In the genomic region with DNA sequence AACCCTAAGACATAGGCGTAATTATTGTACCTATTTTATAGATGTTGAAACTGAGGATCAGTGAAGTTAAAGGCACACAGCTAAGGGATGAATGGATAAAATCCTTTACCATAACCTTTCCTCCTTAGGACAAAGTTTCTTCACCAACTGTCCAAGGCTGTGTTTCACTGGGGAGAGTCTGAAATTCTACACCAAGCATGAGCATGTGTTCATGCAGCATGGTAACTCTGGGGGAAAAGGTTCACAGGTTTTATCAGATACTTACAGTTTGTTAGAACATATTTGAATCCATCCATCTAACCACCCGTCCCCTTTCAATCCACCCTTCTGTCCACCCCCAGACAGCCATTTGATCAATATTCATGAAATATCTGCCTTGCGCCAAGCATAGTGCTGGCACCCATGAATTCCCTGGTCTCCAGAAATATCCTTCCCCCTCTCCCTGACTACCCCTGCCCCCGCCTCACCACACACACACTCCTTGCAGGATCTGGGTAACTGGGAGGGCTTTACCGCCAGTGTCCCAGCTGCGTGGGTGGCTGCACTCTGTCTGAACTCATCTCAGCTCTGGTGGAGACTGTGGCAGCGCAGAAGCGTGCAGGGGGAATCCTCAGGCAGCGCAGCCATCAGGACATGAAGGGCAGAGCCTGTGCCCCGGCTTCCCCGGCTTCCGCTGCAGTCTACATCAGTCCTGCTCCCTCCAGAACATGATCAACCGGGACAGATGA, we compare ENCODE assay signal across 21 cellular contexts. TPM values are rescaled to one million over a fixed set of nuclear protein-coding genes. Genes with fewer than 3 reads are reported as not detected.
DNase-seq lines count a peak whose midpoint lies in the region; ATAC-seq, FAIRE-seq and TF ChIP-seq lines count a peak whose summit lies in the region.
"Had no signal": no experiment of that assay in that cellular context is flagged by ENCODE, and none has a peak within 500 bp of the region (broad histone marks: within the 10 kb centered on the region; RNA-seq: fewer than 3 reads in every experiment).

No MANE protein-coding gene starts in this region.

- H3K79me2 ChIP-seq in GM23338 (replicated peaks; ENCODE audit: insufficient read depth), result no peaks in the 10 kb centered on the region
- no peaks in the 10 kb centered on the region for H3K79me2 ChIP-seq in K562 (ENCODE audit: control insufficient read depth, insufficient read depth, low read length)
- H3K79me2 ChIP-seq in smooth muscle cell (ENCODE audit: low read depth), result no peaks in the 10 kb centered on the region

- 1% methylated on average over 13 of the region's 13 CpGs for WGBS in K562 (ENCODE audit: insufficient coverage, low coverage, missing lambda C conversion rate)
- WGBS in smooth muscle cell (ENCODE audit: low lambda C conversion rate), result 57% methylated on average over 13 of the region's 13 CpGs

- ATAC-seq in GM23338, result no peak
- no peak for ATAC-seq in K562
- ATAC-seq in left lung, result peak; percentile 13
- ATAC-seq in stimulated activated memory B cell treated with anti-CD40 and anti-IgM and Interleukin-4, amounts not matched to agents 10 μg/mL and 1 μg/mL and 100 μg/mL, for 72 hours, result no peak
- ATAC-seq: CD8-positive, alpha-beta T cell; HCT116 had no signal

- H3K9ac ChIP-seq in K562 (ENCODE audit: insufficient read depth in 1 of 2, low read depth in 2 of 2, low read length in 2 of 2), result no peak overlapping the region
- H3K9ac ChIP-seq in smooth muscle cell (ENCODE audit: low read depth), result no peak overlapping the region

- H3K27me3 ChIP-seq in GM23338 (ENCODE audit: insufficient read depth), result no peaks in the 10 kb centered on the region
- H3K27me3 ChIP-seq in K562 (ENCODE audit: control insufficient read depth in 2 of 2, insufficient read depth in 2 of 2, low read length in 2 of 2), result peaks cover 0 to 19% of the 10 kb centered on the region in 2 experiments; a peak in 2 of 5 replicates
- peaks cover 0 to 24% of the 10 kb centered on the region in 2 donors for H3K27me3 ChIP-seq in left lung
- H3K27me3 ChIP-seq in smooth muscle cell (ENCODE audit: low read depth), result peaks cover 49% of the 10 kb centered on the region
- H3K27me3 ChIP-seq in right atrium auricular region, result no peaks in the 10 kb centered on the region

- no peaks in the 10 kb centered on the region for H3K36me3 ChIP-seq in GM23338 (ENCODE audit: insufficient read depth)
- no peaks in the 10 kb centered on the region for H3K36me3 ChIP-seq in K562 (ENCODE audit: control insufficient read depth, insufficient read depth, low read length)
- no peaks in the 10 kb centered on the region for H3K36me3 ChIP-seq in left lung
- H3K36me3 ChIP-seq in smooth muscle cell (ENCODE audit: low read depth), result no peaks in the 10 kb centered on the region
- no peaks in the 10 kb centered on the region for H3K36me3 ChIP-seq in right atrium auricular region
- H3K36me3 ChIP-seq: sigmoid colon had no signal

- H3K27ac Mint-ChIP-seq in GM23338, result no peak overlapping the region
- H3K27ac Mint-ChIP-seq in stimulated activated memory B cell treated with anti-CD40 and anti-IgM and Interleukin-4, amounts not matched to agents 10 μg/mL and 1 μg/mL and 100 μg/mL, for 72 hours, result no peak overlapping the region
- H3K27ac Mint-ChIP-seq: activated naive CD8-positive, alpha-beta T cell treated with anti-CD3 and anti-CD28 coated beads for 36 hours; CD8-positive, alpha-beta T cell had no signal

- no peak overlapping the region for H3K4me3 ChIP-seq in GM23338
- no peak overlapping the region for H3K4me3 ChIP-seq in K562
- H3K4me3 ChIP-seq in left lung, result no peak overlapping the region
- no peak overlapping the region for H3K4me3 ChIP-seq in smooth muscle cell
- H3K4me3 ChIP-seq in right atrium auricular region, result no peak overlapping the region
- H3K4me3 ChIP-seq: sigmoid colon had no signal

- no peak for FAIRE-seq in K562 (lab: Jason Lieb, UNC)
- no peak for FAIRE-seq in HTR-8/SVneo (lab: Jason Lieb, UNC)
- FAIRE-seq: RCC 7860 had no signal

- H3K9me3 Mint-ChIP-seq in GM23338, result no peaks in the 10 kb centered on the region; the same call in 2 of the 3 replicates
- H3K9me3 Mint-ChIP-seq in stimulated activated memory B cell treated with anti-CD40 and anti-IgM and Interleukin-4, amounts not matched to agents 10 μg/mL and 1 μg/mL and 100 μg/mL, for 72 hours, result peaks cover 3% of the 10 kb centered on the region
- H3K9me3 Mint-ChIP-seq: CD8-positive, alpha-beta T cell had no signal

- H3K9me2 ChIP-seq in GM23338 (ENCODE audit: insufficient read depth), result no peaks in the 10 kb centered on the region; the same call in 1 of the 2 replicates

- CTCF ChIA-PET in K562 (lab: Yijun Ruan, JAX; ENCODE audit: low intra/inter-chr PET ratio), result no interaction called here

- no peak for TF ChIP-seq EP300 in K562 (IDR thresholded peaks at IDR 0.05; ENCODE audit: low read length)

- TF ChIP-seq RAD21 in K562 (CRISPR knock-in tag; conservative IDR thresholded peaks at IDR 0.05 in 1 of 2, IDR thresholded peaks at IDR 0.05 in 1 of 2), result no peak

- TF ChIP-seq POLR2A in K562 (conservative IDR thresholded peaks at IDR 0.05), result no peak

- POLR2A ChIA-PET in K562 (lab: Yijun Ruan, JAX), result interaction anchor here (1.1 kb wide), 1 partner anchor 39 kb away, joined by 5 read pairs; no protein-coding TSS in a partner anchor

- no TSS peak for BruUV-seq in K562 (replicated peaks; lab: Mats Ljungman, UMichigan)

- no peaks in the 10 kb centered on the region for H4K20me1 ChIP-seq in GM23338 (replicated peaks; ENCODE audit: insufficient read depth)
- no peaks in the 10 kb centered on the region; the same call in 1 of the 2 replicates for H4K20me1 ChIP-seq in K562 (replicated peaks; ENCODE audit: control insufficient read depth, insufficient read depth, low read length)
- no peaks in the 10 kb centered on the region for H4K20me1 ChIP-seq in smooth muscle cell (ENCODE audit: low read depth)

- in situ Hi-C loops in K562 (cut with MboI), result no loop called here

- H3K27ac ChIP-seq in GM23338 (ENCODE audit: low read depth) (no peak overlapping the region), K562 (ENCODE audit: extremely low read depth, low read depth, low read length) (no peak overlapping the region), left lung (no peak overlapping the region), smooth muscle cell (ENCODE audit: low read depth) (no peak overlapping the region), right atrium auricular region (no peak overlapping the region)
- H3K27ac ChIP-seq: sigmoid colon had no signal

- H3K4me1 Mint-ChIP-seq in GM23338, result peaks cover 21% of the 10 kb centered on the region
- H3K4me1 Mint-ChIP-seq in stimulated activated memory B cell treated with anti-CD40 and anti-IgM and Interleukin-4, amounts not matched to agents 10 μg/mL and 1 μg/mL and 100 μg/mL, for 72 hours, result no peaks in the 10 kb centered on the region
- H3K4me1 Mint-ChIP-seq: activated naive CD8-positive, alpha-beta T cell treated with anti-CD3 and anti-CD28 coated beads for 36 hours had no signal

- H3K4me2 ChIP-seq in GM23338, result no peak overlapping the region
- H3K4me2 ChIP-seq in K562 (ENCODE audit: insufficient read depth, low read length), result no peak overlapping the region
- peak overlapping the region; percentile 19 for H3K4me2 ChIP-seq in smooth muscle cell

- no peak overlapping the region for H3K4me3 Mint-ChIP-seq in GM23338
- no peak overlapping the region for H3K4me3 Mint-ChIP-seq in stimulated activated memory B cell treated with anti-CD40 and anti-IgM and Interleukin-4, amounts not matched to agents 10 μg/mL and 1 μg/mL and 100 μg/mL, for 72 hours
- H3K4me3 Mint-ChIP-seq: activated naive CD8-positive, alpha-beta T cell treated with anti-CD3 and anti-CD28 coated beads for 36 hours; CD8-positive, alpha-beta T cell had no signal

- H3K9me3 ChIP-seq in K562 (replicated peaks; ENCODE audit: control insufficient read depth, insufficient read depth, low read depth, low read length) (no peaks in the 10 kb centered on the region), left lung (peaks cover 0 to 4% of the 10 kb centered on the region in 2 donors), smooth muscle cell (replicated peaks; ENCODE audit: low read depth) (no peaks in the 10 kb centered on the region), right atrium auricular region (no peaks in the 10 kb centered on the region)

- H3K27me3 Mint-ChIP-seq in GM23338 (ENCODE audit: insufficient read depth, low read depth, poor library complexity), result peaks cover 8% of the 10 kb centered on the region
- H3K27me3 Mint-ChIP-seq in stimulated activated memory B cell treated with anti-CD40 and anti-IgM and Interleukin-4, amounts not matched to agents 10 μg/mL and 1 μg/mL and 100 μg/mL, for 72 hours, result peaks cover 76% of the 10 kb centered on the region

- no peak for DNase-seq in GM23338 (ENCODE audit: low spot score)
- no peak for DNase-seq in K562 (ENCODE audit: extremely low read depth in 1 of 4, low spot score in 3 of 4)
- no peak for DNase-seq in left lung
- peak; percentile 6 for DNase-seq in smooth muscle cell (lab: John Stamatoyannopoulos, UW; ENCODE audit: unreplicated experiment)
- DNase-seq in right atrium auricular region (ENCODE audit: low spot score), result no peak
- DNase-seq in HTR-8/SVneo (ENCODE audit: insufficient read length, low spot score), result no peak
- DNase-seq: activated CD4-positive, alpha-beta T cell treated with anti-CD3 and anti-CD28 coated beads, Interleukin-2, amount 50 U/mL, for 1 hour; activated naive CD8-positive, alpha-beta T cell treated with anti-CD3 and anti-CD28 coated beads for 36 hours; CD8-positive, alpha-beta T cell; DMS53; effector memory CD4-positive, alpha-beta T cell; foreskin melanocyte; mammary epithelial cell; NCI-H524; occipital lobe; sigmoid colon had no signal

- no peaks in the 10 kb centered on the region for H3K4me1 ChIP-seq in GM23338 (ENCODE audit: insufficient read depth)
- H3K4me1 ChIP-seq in K562 (replicated peaks in 1 of 2; ENCODE audit: control insufficient read depth in 2 of 2, insufficient read depth in 2 of 2, low read length in 2 of 2), result no peaks in the 10 kb centered on the region
- no peaks in the 10 kb centered on the region for H3K4me1 ChIP-seq in left lung
- peaks cover 10% of the 10 kb centered on the region for H3K4me1 ChIP-seq in smooth muscle cell (ENCODE audit: low read depth)
- H3K4me1 ChIP-seq in right atrium auricular region, result no peaks in the 10 kb centered on the region
- H3K4me1 ChIP-seq: sigmoid colon had no signal

- H3K36me3 Mint-ChIP-seq in GM23338 (ENCODE audit: low read depth), result no peaks in the 10 kb centered on the region
- no peaks in the 10 kb centered on the region for H3K36me3 Mint-ChIP-seq in stimulated activated memory B cell treated with anti-CD40 and anti-IgM and Interleukin-4, amounts not matched to agents 10 μg/mL and 1 μg/mL and 100 μg/mL, for 72 hours
- H3K36me3 Mint-ChIP-seq: activated naive CD8-positive, alpha-beta T cell treated with anti-CD3 and anti-CD28 coated beads for 36 hours; CD8-positive, alpha-beta T cell had no signal

- no peaks in the 10 kb centered on the region for H3F3A ChIP-seq in GM23338 (replicated peaks; ENCODE audit: low read depth)
- H3F3A ChIP-seq in smooth muscle cell (ENCODE audit: low read depth), result no peaks in the 10 kb centered on the region

- H2AFZ ChIP-seq in GM23338 (peak overlapping the region; percentile 56), K562 (ENCODE audit: low read depth, low read length) (no peak overlapping the region), smooth muscle cell (ENCODE audit: low read depth) (no peak overlapping the region)

- no peaks in the 10 kb centered on the region for H3K9me1 ChIP-seq in K562 (ENCODE audit: control insufficient read depth, insufficient read depth, low read length)

- no peak for TF ChIP-seq CTCF in GM23338 (conservative IDR thresholded peaks at IDR 0.05; ENCODE audit: low read depth in 2 of 2)
- TF ChIP-seq CTCF in K562 (IDR thresholded peaks at IDR 0.05 in 2 of 3, conservative IDR thresholded peaks at IDR 0.05 in 1 of 3; ENCODE audit: insufficient read depth in 2 of 3, low read depth in 1 of 3, low read length in 3 of 3), result no peak
- no peak for TF ChIP-seq CTCF in left lung (IDR thresholded peaks at IDR 0.05)
- TF ChIP-seq CTCF in smooth muscle cell (IDR thresholded peaks at IDR 0.05; ENCODE audit: borderline replicate concordance, insufficient read depth, poor library complexity, severe bottlenecking), result no peak
- no peak for TF ChIP-seq CTCF in right atrium auricular region (IDR thresholded peaks at IDR 0.05)

- intact Hi-C loops in K562 (cut with micrococcal nuclease), result no loop called here
- intact Hi-C loops in left lung (cut with DNase I), result no loop called here

RNA-seq across cellular contexts. Expression of a gene that starts 6.3 kb away (rescaled TPM):
- 0.31 and 3.0 TPM in 2 replicates for total RNA-seq in GM23338 (2014; rRNA removed; shearing (Covaris generic))
- polyA plus RNA-seq in GM23338 (2016; fragmentation: Nextera tagmentation; extraction: Ambion mirVana) (0.42 and 0.87 TPM in 2 replicates), K562 (2011; rRNA removed) (not detected in 2 replicates), K562 (2014; fragmentation: Illumina TruSeq; extraction: Trizol) (not detected in 2 replicates), K562 (2014; fragmentation: Nextera tagmentation; extraction: Ambion mirVana) (not detected), K562 (2014; rRNA removed) (not detected in 2 replicates), smooth muscle cell (0.50 and 0.83 TPM in 2 replicates)
- total RNA-seq in K562 (2011; cell fraction: chromatin; rRNA removed; ENCODE audit: low replicate concordance), result not detected in 2 replicates
- total RNA-seq in K562 (2011; cell fraction: nucleolus; rRNA removed), result not detected in 2 replicates
- not detected in 2 replicates for total RNA-seq in K562 (2011; cell fraction: nucleoplasm; rRNA removed)
- total RNA-seq in K562 (2014; rRNA removed) (not detected in 2 replicates), K562 (2014; rRNA removed; fragmentation: Illumina TruSeq; extraction: Trizol) (not detected in 2 replicates), K562 (2015; rRNA removed; fragmentation: Illumina TruSeq; extraction: Trizol) (not detected in 2 replicates), K562 (2021) (not detected in 2 replicates), left lung (under 1 TPM; 0.35 to 0.52 TPM), smooth muscle cell (not detected in 2 replicates), right atrium auricular region (not detected)
- not detected in 2 replicates for polyA plus RNA-seq in K562 (2011; cell fraction: cytosol; rRNA removed)
- not detected in 2 replicates for polyA plus RNA-seq in K562 (2011; cell fraction: nucleus; rRNA removed)
- not detected in 2 replicates for polyA plus RNA-seq in K562 (2012)
- polyA minus RNA-seq in K562 (2011; rRNA and poly(A)+ RNA removed), result not detected in 2 replicates
- polyA minus RNA-seq in K562 (2011; cell fraction: cytosol; rRNA and poly(A)+ RNA removed), result not detected in 2 replicates
- not detected in 2 replicates for polyA minus RNA-seq in K562 (2011; cell fraction: nucleus; rRNA and poly(A)+ RNA removed)
- total RNA-seq: activated naive CD8-positive, alpha-beta T cell treated with anti-CD3 and anti-CD28 coated beads for 36 hours; CD8-positive, alpha-beta T cell; mammary epithelial cell; T-helper 2 cell treated with Interferon-gamma antibody and Interleukin-4, amounts not matched to agents 100 ng/mL and 5 ng/mL, for 36 hours had no signal
- polyA plus RNA-seq: keratinocyte, mammary epithelial cell had no signal
